ENCODE assay signal across 8 cellular contexts in the genomic region with DNA sequence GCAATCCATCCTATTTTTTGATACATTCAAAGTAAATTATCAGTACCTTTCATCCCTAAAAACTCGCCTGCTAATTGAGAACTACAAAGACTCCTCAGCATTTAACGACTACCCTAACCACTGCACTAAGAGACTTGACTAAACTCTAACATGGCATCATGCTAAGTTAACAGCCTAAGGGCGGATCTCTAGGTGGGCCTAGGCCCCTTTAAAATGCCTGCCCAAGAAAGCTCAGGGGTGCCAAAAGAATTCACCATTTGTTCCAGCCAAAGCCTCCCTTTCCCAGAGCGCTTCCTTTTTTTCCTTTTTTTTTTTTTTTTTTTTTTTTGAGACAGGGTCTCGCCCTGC. TPM values are rescaled to one million over a fixed set of nuclear protein-coding genes. Genes with fewer than 3 reads are reported as not detected.
DNase-seq lines count a peak whose midpoint lies in the region; ATAC-seq, FAIRE-seq and TF ChIP-seq lines count a peak whose summit lies in the region.

No MANE protein-coding gene starts in this region.

- H3K4me1 ChIP-seq in keratinocyte (ENCODE audit: control insufficient read depth, extremely low read depth, insufficient read depth, low read length), result peaks cover 11% of the 10 kb centered on the region
- H3K4me1 ChIP-seq in thoracic aorta (ENCODE audit: control insufficient read depth in 1 of 2, low read depth in 2 of 2), result peaks cover 9 to 13% of the 10 kb centered on the region in 2 donors

- no peak for FAIRE-seq in keratinocyte (lab: Jason Lieb, UNC)

- peak overlapping the region; percentile 88 for H3K27ac Mint-ChIP-seq in activated naive CD8-positive, alpha-beta T cell treated with anti-CD3 and anti-CD28 coated beads, Interleukin-2, amount 10 ng/mL, durations not matched to agents 7 days and 5 days

- DNase-seq in AG04449 (ENCODE audit: low read depth, low spot score) (no peak), keratinocyte (ENCODE audit: low read depth, low spot score) (no peak), thoracic aorta (ENCODE audit: low spot score) (no peak), GM19240 (ENCODE audit: insufficient read length, low spot score) (no peak)
- DNase-seq in activated naive CD8-positive, alpha-beta T cell treated with anti-CD3 and anti-CD28 coated beads, Interleukin-2, amount 10 ng/mL, durations not matched to agents 7 days and 5 days, result no peak

- H3K36me3 Mint-ChIP-seq in activated naive CD8-positive, alpha-beta T cell treated with anti-CD3 and anti-CD28 coated beads, Interleukin-2, amount 10 ng/mL, durations not matched to agents 7 days and 5 days, result no peaks in the 10 kb centered on the region

- H3K27me3 Mint-ChIP-seq in activated naive CD8-positive, alpha-beta T cell treated with anti-CD3 and anti-CD28 coated beads, Interleukin-2, amount 10 ng/mL, durations not matched to agents 7 days and 5 days, result peaks cover 2% of the 10 kb centered on the region

- H3K9me3 ChIP-seq in keratinocyte (ENCODE audit: control insufficient read depth, low read depth, low read length) (no peaks in the 10 kb centered on the region), thoracic aorta (no peaks in the 10 kb centered on the region)

- H3K9ac ChIP-seq in keratinocyte (ENCODE audit: control insufficient read depth, extremely low read depth, insufficient read depth, low read length), result peak overlapping the region; percentile 79

- TF ChIP-seq CTCF in AG04449 (IDR thresholded peaks at IDR 0.05; ENCODE audit: insufficient read depth, low read length, missing control alignments) (no peak), keratinocyte (optimal IDR thresholded peaks at IDR 0.05 in 1 of 3, IDR thresholded peaks at IDR 0.05 in 1 of 3, conservative IDR thresholded peaks at IDR 0.05 in 1 of 3; ENCODE audit: extremely low read depth in 1 of 3, insufficient read depth in 2 of 3, low read length in 3 of 3) (no peak), thoracic aorta (IDR thresholded peaks at IDR 0.05) (no peak)

- no peaks in the 10 kb centered on the region for H4K20me1 ChIP-seq in keratinocyte (ENCODE audit: control insufficient read depth, extremely low read depth, insufficient read depth, low read length)

- H3K27ac ChIP-seq in keratinocyte (ENCODE audit: control insufficient read depth, insufficient read depth, low read length) (peak overlapping the region; percentile 65), thoracic aorta (peak overlapping the region; percentile 75 to 80)

- H3K4me3 Mint-ChIP-seq in activated naive CD8-positive, alpha-beta T cell treated with anti-CD3 and anti-CD28 coated beads, Interleukin-2, amount 10 ng/mL, durations not matched to agents 7 days and 5 days, result peak overlapping the region; percentile 94

- no peaks in the 10 kb centered on the region for H3K9me3 Mint-ChIP-seq in activated naive CD8-positive, alpha-beta T cell treated with anti-CD3 and anti-CD28 coated beads, Interleukin-2, amount 10 ng/mL, durations not matched to agents 7 days and 5 days

- dilution Hi-C loops in keratinocyte (cut with MboI; ENCODE audit: extremely low pct_ligation_motif_present, low sequenced_read_pairs), result no loop called here

- H3K79me2 ChIP-seq in keratinocyte (ENCODE audit: control insufficient read depth, insufficient read depth, low read length), result peaks cover 16% of the 10 kb centered on the region

- H3K4me3 ChIP-seq in AG04449 (ENCODE audit: low read depth, low read length), result peak overlapping the region; percentile 89
- peak overlapping the region; percentile 71 to 85 (median 81) for H3K4me3 ChIP-seq in keratinocyte (ENCODE audit: control insufficient read depth in 2 of 3, extremely low read depth in 1 of 3, insufficient read depth in 2 of 3, low read depth in 1 of 3, low read length in 3 of 3)
- peak overlapping the region; percentile 99 for H3K4me3 ChIP-seq in thoracic aorta

- H3K9me1 ChIP-seq in keratinocyte (ENCODE audit: control insufficient read depth, extremely low read depth, insufficient read depth, low read length), result no peaks in the 10 kb centered on the region

- peak overlapping the region; percentile 94 for H2AFZ ChIP-seq in keratinocyte (ENCODE audit: control insufficient read depth, low read length)

- POLR2A ChIA-PET in AG04449 (lab: Yijun Ruan, JAX), result interaction anchor here (1.6 kb wide), 1 partner anchor 13 kb away, joined by 4 read pairs; no protein-coding TSS in a partner anchor
- POLR2A ChIA-PET in activated naive CD8-positive, alpha-beta T cell treated with anti-CD3 and anti-CD28 coated beads, Interleukin-2, amount 10 ng/mL, durations not matched to agents 7 days and 5 days (lab: Charles Lee), result interaction anchor here (1.2 to 2.5 kb wide), 4 partner anchors 8 to 235 kb away, joined by 4 to 6 read pairs (median 4); partner anchors contain the start of genes GLT8D1, SPCS1 and UQCC5

- H3K36me3 ChIP-seq in keratinocyte (ENCODE audit: control insufficient read depth in 2 of 2, extremely low read depth in 1 of 2, insufficient read depth in 2 of 2, low read length in 2 of 2) (no peaks in the 10 kb centered on the region), thoracic aorta (no peaks in the 10 kb centered on the region)

- H3K27me3 ChIP-seq in keratinocyte (ENCODE audit: control insufficient read depth, extremely low read depth, insufficient read depth, low read length) (no peaks in the 10 kb centered on the region), thoracic aorta (replicated peaks; ENCODE audit: insufficient read depth) (no peaks in the 10 kb centered on the region)

- H3K4me2 ChIP-seq in keratinocyte (ENCODE audit: control insufficient read depth, extremely low read depth, insufficient read depth, low read depth, low read length), result peak overlapping the region; percentile 78

- H3K4me1 Mint-ChIP-seq in activated naive CD8-positive, alpha-beta T cell treated with anti-CD3 and anti-CD28 coated beads, Interleukin-2, amount 10 ng/mL, durations not matched to agents 7 days and 5 days, result peaks cover 24% of the 10 kb centered on the region

- CTCF ChIA-PET in AG04449 (lab: Yijun Ruan, JAX), result interaction anchor here (0.8 to 1.4 kb wide), 3 partner anchors 28 to 301 kb away, joined by 3 read pairs; no protein-coding TSS in a partner anchor

- ATAC-seq in HG02852 (IDR thresholded peaks at IDR 0.05; ENCODE audit: unreplicated experiment), result peak; percentile 22
- peak; percentile 20 for ATAC-seq in activated naive CD8-positive, alpha-beta T cell treated with anti-CD3 and anti-CD28 coated beads, Interleukin-2, amount 10 ng/mL, durations not matched to agents 7 days and 5 days (ENCODE audit: low read depth)
- ATAC-seq in thoracic aorta (ENCODE audit: insufficient number of reproducible peaks, low FRiP score, low read depth), result no peak
- no peak for ATAC-seq in GM21423 (IDR thresholded peaks at IDR 0.05; ENCODE audit: unreplicated experiment)
- no peak for ATAC-seq in HG02870 (IDR thresholded peaks at IDR 0.05; ENCODE audit: unreplicated experiment)

RNA-seq across cellular contexts. Expression of gene NEK4, which starts 0.6 kb away (rescaled TPM):
- total RNA-seq in activated naive CD8-positive, alpha-beta T cell treated with anti-CD3 and anti-CD28 coated beads, Interleukin-2, amount 10 ng/mL, durations not matched to agents 7 days and 5 days, result 10 to 100 TPM; 22.4 to 25.1 TPM
- polyA plus RNA-seq in keratinocyte, result 11.1 to 15.2 TPM (median 13.6 TPM) in 3 replicates
- 2.5 TPM for polyA plus RNA-seq in keratinocyte (2011; ENCODE audit: low read depth)
- 8.7 and 12.6 TPM in 2 replicates for polyA plus RNA-seq in keratinocyte (2011; cell fraction: cytosol; rRNA removed)
- polyA plus RNA-seq in keratinocyte (2011; cell fraction: nucleus; rRNA removed), result 12.9 and 13.6 TPM in 2 replicates
- polyA plus RNA-seq in keratinocyte (2012; ENCODE audit: low replicate concordance), result 5.3 and 11.4 TPM in 2 replicates
- 10.9 to 19.8 TPM (median 13.8 TPM) in 3 replicates for polyA minus RNA-seq in keratinocyte
- 16.3 TPM for polyA minus RNA-seq in keratinocyte (2011; cell fraction: cytosol; rRNA and poly(A)+ RNA removed)
- polyA minus RNA-seq in keratinocyte (2011; cell fraction: nucleus; rRNA and poly(A)+ RNA removed), result 10.4 and 18.8 TPM in 2 replicates
- total RNA-seq in thoracic aorta, result 10 to 100 TPM; 17.5 to 24.4 TPM

RNA-seq across cellular contexts. Expression of gene ITIH1, which starts 6.1 kb away (rescaled TPM):
- not detected for total RNA-seq in activated naive CD8-positive, alpha-beta T cell treated with anti-CD3 and anti-CD28 coated beads, Interleukin-2, amount 10 ng/mL, durations not matched to agents 7 days and 5 days
- polyA plus RNA-seq in keratinocyte, result not detected in 3 replicates
- polyA plus RNA-seq in keratinocyte (2011; ENCODE audit: low read depth), result not detected
- polyA plus RNA-seq in keratinocyte (2011; cell fraction: cytosol; rRNA removed), result not detected in 2 replicates
- polyA plus RNA-seq in keratinocyte (2011; cell fraction: nucleus; rRNA removed), result not detected in 2 replicates
- polyA plus RNA-seq in keratinocyte (2012; ENCODE audit: low replicate concordance), result not detected in 2 replicates
- polyA minus RNA-seq in keratinocyte, result not detected in 3 replicates
- polyA minus RNA-seq in keratinocyte (2011; cell fraction: cytosol; rRNA and poly(A)+ RNA removed), result not detected
- not detected in 2 replicates for polyA minus RNA-seq in keratinocyte (2011; cell fraction: nucleus; rRNA and poly(A)+ RNA removed)
- total RNA-seq in thoracic aorta, result not detected

RNA-seq across cellular contexts. Expression of gene ITIH3, which starts 23.3 kb away (rescaled TPM):
- not detected for total RNA-seq in activated naive CD8-positive, alpha-beta T cell treated with anti-CD3 and anti-CD28 coated beads, Interleukin-2, amount 10 ng/mL, durations not matched to agents 7 days and 5 days
- polyA plus RNA-seq in keratinocyte, result not detected in 3 replicates
- not detected for polyA plus RNA-seq in keratinocyte (2011; ENCODE audit: low read depth)
- not detected in 2 replicates for polyA plus RNA-seq in keratinocyte (2011; cell fraction: cytosol; rRNA removed)
- polyA plus RNA-seq in keratinocyte (2011; cell fraction: nucleus; rRNA removed), result not detected in 2 replicates
- polyA plus RNA-seq in keratinocyte (2012; ENCODE audit: low replicate concordance), result 0.08 TPM in 1 of 2 replicates, not detected in the other
- polyA minus RNA-seq in keratinocyte, result 0.13 TPM in 1 of 3 replicates, not detected in the others
- polyA minus RNA-seq in keratinocyte (2011; cell fraction: cytosol; rRNA and poly(A)+ RNA removed), result not detected
- not detected in 2 replicates for polyA minus RNA-seq in keratinocyte (2011; cell fraction: nucleus; rRNA and poly(A)+ RNA removed)
- 10 to 100 TPM in 1 of 2 donors, 1 to 10 TPM in 1; 2.6 to 14.2 TPM for total RNA-seq in thoracic aorta

RNA-seq across cellular contexts. Expression of gene ITIH4, which starts 59.2 kb away (rescaled TPM):
- total RNA-seq in activated naive CD8-positive, alpha-beta T cell treated with anti-CD3 and anti-CD28 coated beads, Interleukin-2, amount 10 ng/mL, durations not matched to agents 7 days and 5 days, result 10 to 100 TPM; 29.2 to 30.7 TPM
- 1.3 to 4.1 TPM (median 1.4 TPM) in 3 replicates for polyA plus RNA-seq in keratinocyte
- polyA plus RNA-seq in keratinocyte (2011; ENCODE audit: low read depth), result 7.8 TPM
- 0.32 and 0.43 TPM in 2 replicates for polyA plus RNA-seq in keratinocyte (2011; cell fraction: cytosol; rRNA removed)
- 19.3 and 23.9 TPM in 2 replicates for polyA plus RNA-seq in keratinocyte (2011; cell fraction: nucleus; rRNA removed)
- 0.91 and 2.7 TPM in 2 replicates for polyA plus RNA-seq in keratinocyte (2012; ENCODE audit: low replicate concordance)
- polyA minus RNA-seq in keratinocyte, result 0.66 to 7.1 TPM (median 2.2 TPM) in 3 replicates
- polyA minus RNA-seq in keratinocyte (2011; cell fraction: cytosol; rRNA and poly(A)+ RNA removed), result not detected
- polyA minus RNA-seq in keratinocyte (2011; cell fraction: nucleus; rRNA and poly(A)+ RNA removed), result 9.4 and 12.6 TPM in 2 replicates
- total RNA-seq in thoracic aorta, result 10 to 100 TPM; 50.6 to 51.4 TPM

Comparison
In these comparisons a context has a peak if more than half of its experiments do, and no peak if none do; other contexts are left out.
1. ATAC-seq: peak in HG02852 (single experiment) and activated naive CD8-positive, alpha-beta T cell treated with anti-CD3 and anti-CD28 coated beads, Interleukin-2, amount 10 ng/mL, durations not matched to agents 7 days and 5 days (single experiment); none in thoracic aorta (single experiment), GM21423 (single experiment) and HG02870 (single experiment).
2. Peak in every context shown above with its lines, with median percentiles within 50 percentile points of each other: H3K4me3 ChIP-seq.